Comparison of ENCODE assay signal across 22 cellular contexts in the genomic region with DNA sequence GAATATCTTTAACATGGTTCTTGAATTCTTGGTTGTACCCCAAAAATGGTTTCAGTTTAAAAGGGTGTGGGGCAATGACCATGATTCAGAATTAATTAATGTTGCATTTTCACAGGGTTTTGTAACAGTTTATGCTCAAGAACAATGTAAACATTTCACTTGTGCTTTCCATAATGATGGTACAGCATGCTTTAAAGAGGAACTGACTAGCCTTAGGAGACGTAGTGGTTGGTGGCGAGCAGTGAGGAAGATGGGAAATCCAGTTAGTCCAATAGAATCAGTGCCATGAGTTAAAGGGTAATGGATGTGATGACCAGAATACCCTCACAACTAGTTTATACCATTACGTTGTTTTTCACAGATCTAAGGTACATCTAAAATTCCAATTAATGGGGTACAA.
"Had no signal": no experiment of that assay in that cellular context is flagged by ENCODE, and none has a peak within 500 bp of the region (broad histone marks: within the 10 kb centered on the region; RNA-seq: fewer than 3 reads in every experiment).

No MANE protein-coding gene starts in this region.

- H3K36me3 Mint-ChIP-seq: type B pancreatic cell had no signal

- H3K27me3 Mint-ChIP-seq: activated CD4-positive, alpha-beta T cell treated with anti-CD3 and anti-CD28 coated beads, Interleukin-2, amount 10 ng/mL, durations not matched to agents 24 days and 14 days; activated naive CD8-positive, alpha-beta T cell treated with anti-CD3 and anti-CD28 coated beads, Interleukin-2, amount 10 ng/mL, durations not matched to agents 7 days and 5 days; activated T-cell treated with anti-CD3 and anti-CD28 coated beads, Interleukin-2, amount 50 U/mL, for 24 hours; naive B cell; type B pancreatic cell had no signal

- H3K4me1 Mint-ChIP-seq: activated naive CD8-positive, alpha-beta T cell treated with anti-CD3 and anti-CD28 coated beads, Interleukin-2, amount 10 ng/mL, durations not matched to agents 7 days and 5 days; neural crest cell had no signal

- DNase-seq: activated CD4-positive, alpha-beta T cell treated with anti-CD3 and anti-CD28 coated beads, Interleukin-2, amount 10 ng/mL, durations not matched to agents 24 days and 14 days; activated CD8-positive, alpha-beta T cell treated with anti-CD3 and anti-CD28 coated beads, Interleukin-2, amount 10 ng/mL, durations not matched to agents 7 days and 5 days; activated naive CD4-positive, alpha-beta T cell treated with Interleukin-2 at 50 U/mL for 16 hours; activated naive CD8-positive, alpha-beta T cell treated with anti-CD3 and anti-CD28 coated beads, Interleukin-2, amount 10 ng/mL, durations not matched to agents 7 days and 5 days; activated T-cell treated with anti-CD3 and anti-CD28 coated beads, Interleukin-2, amount 50 U/mL, for 24 hours; amygdala; dermis blood vessel endothelial cell; effector memory CD4-positive, alpha-beta T cell; immature natural killer cell; kidney glomerular epithelial cell; mesenchymal stem cell; mucosa of descending colon; naive B cell; stimulated activated CD4-positive, alpha-beta T cell treated with anti-CD3 and anti-CD28 coated beads, Interleukin-2, amount 100 ng/mL, for 24 hours; stomach had no signal

- H3K27ac Mint-ChIP-seq: activated CD4-positive, alpha-beta T cell treated with anti-CD3 and anti-CD28 coated beads, Interleukin-2, amount 10 ng/mL, durations not matched to agents 24 days and 14 days; activated CD8-positive, alpha-beta T cell treated with anti-CD3 and anti-CD28 coated beads, Interleukin-2, amount 10 ng/mL, durations not matched to agents 7 days and 5 days; activated naive CD8-positive, alpha-beta T cell treated with anti-CD3 and anti-CD28 coated beads, Interleukin-2, amount 10 ng/mL, durations not matched to agents 7 days and 5 days; activated T-cell treated with anti-CD3 and anti-CD28 coated beads, Interleukin-2, amount 50 U/mL, for 24 hours; activated T-helper 2 cell treated with anti-CD3 and anti-CD28 coated beads, Interferon-gamma antibody, Interleukin-2, Interleukin-4, amounts not matched to agents 10 μg/mL and 5 μg/mL and 100 μg/mL, durations not matched to agents 14 hours and 24 hours and 36 hours; immature natural killer cell; type B pancreatic cell had no signal

- H3K4me3 ChIP-seq: cardiac muscle cell, esophagus muscularis mucosa, mucosa of descending colon, prostate gland, right atrium auricular region, stomach had no signal

- ATAC-seq: activated CD8-positive, alpha-beta T cell treated with anti-CD3 and anti-CD28 coated beads, Interleukin-2, amount 10 ng/mL, durations not matched to agents 7 days and 5 days; mucosa of descending colon had no signal

- H3K9me3 Mint-ChIP-seq: type B pancreatic cell had no signal

- H3K4me3 Mint-ChIP-seq: activated CD4-positive, alpha-beta T cell treated with anti-CD3 and anti-CD28 coated beads, Interleukin-2, amount 10 ng/mL, durations not matched to agents 24 days and 14 days; activated CD8-positive, alpha-beta T cell treated with anti-CD3 and anti-CD28 coated beads, Interleukin-2, amount 10 ng/mL, durations not matched to agents 7 days and 5 days; activated naive CD8-positive, alpha-beta T cell treated with anti-CD3 and anti-CD28 coated beads, Interleukin-2, amount 10 ng/mL, durations not matched to agents 7 days and 5 days; activated T-cell treated with anti-CD3 and anti-CD28 coated beads, Interleukin-2, amount 50 U/mL, for 24 hours; immature natural killer cell; neural crest cell; type B pancreatic cell had no signal
